ENCODE assay signal across 14 cellular contexts in the genomic region with DNA sequence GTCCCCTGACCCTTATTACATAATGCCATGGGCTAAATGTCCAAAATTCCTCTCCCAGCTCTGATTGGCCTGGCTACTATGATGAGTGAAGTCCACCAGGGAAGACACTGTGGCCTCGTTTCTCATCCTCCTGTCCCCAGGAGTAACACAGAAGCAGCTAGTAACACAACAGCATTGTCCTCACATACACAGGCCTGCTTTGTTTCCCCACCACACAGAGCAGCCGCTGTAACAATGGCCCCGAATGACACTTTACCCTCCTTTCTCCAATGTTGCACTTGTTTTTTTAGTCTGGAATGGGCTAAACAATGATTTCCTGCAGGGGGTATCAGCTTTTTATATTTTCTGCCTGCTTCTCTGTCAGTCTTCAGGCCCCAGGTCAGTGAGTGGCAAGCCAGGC. TPM values are rescaled to one million over a fixed set of nuclear protein-coding genes. Genes with fewer than 3 reads are reported as not detected.
DNase-seq lines count a peak whose midpoint lies in the region; ATAC-seq, FAIRE-seq and TF ChIP-seq lines count a peak whose summit lies in the region.
"Had no signal": no experiment of that assay in that cellular context is flagged by ENCODE, and none has a peak within 500 bp of the region (broad histone marks: within the 10 kb centered on the region; RNA-seq: fewer than 3 reads in every experiment).

A gene with protein sequence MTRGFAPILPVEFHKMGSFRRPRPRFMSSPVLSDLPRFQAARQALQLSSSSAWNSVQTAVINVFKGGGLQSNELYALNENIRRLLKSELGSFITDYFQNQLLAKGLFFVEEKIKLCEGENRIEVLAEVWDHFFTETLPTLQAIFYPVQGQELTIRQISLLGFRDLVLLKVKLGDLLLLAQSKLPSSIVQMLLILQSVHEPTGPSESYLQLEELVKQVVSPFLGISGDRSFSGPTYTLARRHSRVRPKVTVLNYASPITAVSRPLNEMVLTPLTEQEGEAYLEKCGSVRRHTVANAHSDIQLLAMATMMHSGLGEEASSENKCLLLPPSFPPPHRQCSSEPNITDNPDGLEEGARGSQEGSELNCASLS (plus strand): TSS at position 363 of the 400 bp plus-strand sequence. CDS start 104,834 bp downstream, outside the sequence.

- no peak within 1 kb of the TSS for H3K4me3 Mint-ChIP-seq in chondrocyte (ENCODE audit: unreplicated experiment)

- H3K4me3 ChIP-seq in mononuclear cell (ENCODE audit: low read length) (no peak within 1 kb of the TSS), transverse colon (no peak within 1 kb of the TSS), pancreas (no peak within 1 kb of the TSS)
- H3K4me3 ChIP-seq: coronary artery, lung, skin epidermis had no signal

- FAIRE-seq in pancreas (lab: Jason Lieb, UNC): no peak
- FAIRE-seq: RCC 7860 had no signal

- no peak for TF ChIP-seq POLR2A in transverse colon (IDR thresholded peaks at IDR 0.05)

- no peaks in the 10 kb centered on the region for H3K36me3 Mint-ChIP-seq in chondrocyte (ENCODE audit: low read depth)

- H3K4me1 Mint-ChIP-seq in chondrocyte (ENCODE audit: low read depth): peaks cover 13% of the 10 kb centered on the region

- H3K9me3 ChIP-seq in mononuclear cell (ENCODE audit: low read depth, low read length) (no peaks in the 10 kb centered on the region), transverse colon (no peaks in the 10 kb centered on the region), pancreas (no peaks in the 10 kb centered on the region)

- H3K27me3 ChIP-seq in mononuclear cell (ENCODE audit: insufficient read depth, low read length) (no peaks in the 10 kb centered on the region), transverse colon (no peaks in the 10 kb centered on the region), pancreas (no peaks in the 10 kb centered on the region)

- DNase-seq in NCI-H460 (ENCODE audit: extremely low read depth, low read depth) (no peak), chondrocyte (ENCODE audit: low spot score) (no peak), transverse colon (no peak), pancreas (no peak), DMS79 treated with DMSO at 0.1 percent for 48 hours (lab: John Stamatoyannopoulos, UW) (no peak)
- DNase-seq: activated effector memory CD4-positive, alpha-beta T cell treated with Interleukin-2 at 50 U/mL for 16 hours; NCI-H226 had no signal

- H3K27ac Mint-ChIP-seq in chondrocyte (ENCODE audit: unreplicated experiment): no peak within 1 kb of the TSS

- ATAC-seq in HG02588 (IDR thresholded peaks at IDR 0.05; ENCODE audit: unreplicated experiment) (no peak), pancreas (no peak)

- WGBS in transverse colon (ENCODE audit: low coverage in 1 of 2), 2 donors: 60 to 89% methylated on average over 1 to 3 of the region's 3 CpGs
- 69 to 73% methylated on average over 3 of the region's 3 CpGs for WGBS in pancreas, 2 donors

- peak within 1 kb of the TSS; percentile 45 to 73 (median 59) for H3K27ac ChIP-seq in transverse colon
- H3K27ac ChIP-seq in pancreas: no peak within 1 kb of the TSS
- H3K27ac ChIP-seq: coronary artery, skin epidermis, VCaP had no signal

- H3K4me1 ChIP-seq in mononuclear cell (ENCODE audit: insufficient read depth, low read length) (peaks cover 9% of the 10 kb centered on the region), transverse colon (peaks cover 5 to 44% (median 21%) of the 10 kb centered on the region in 4 donors), pancreas (peaks cover 0 to 5% (median 2%) of the 10 kb centered on the region in 3 donors)

- TF ChIP-seq CTCF in chondrocyte (IDR thresholded peaks at IDR 0.05): no peak
- no peak for TF ChIP-seq CTCF in transverse colon (IDR thresholded peaks at IDR 0.05)
- TF ChIP-seq CTCF in pancreas (IDR thresholded peaks at IDR 0.05): no peak

- H3K27me3 Mint-ChIP-seq in chondrocyte (ENCODE audit: low read depth): no peaks in the 10 kb centered on the region

- intact Hi-C loops in transverse colon (cut with DNase I; ENCODE audit: low total_unique reads) (loop anchor here (10.0 kb wide), 1 partner anchor 189 kb away; no protein-coding TSS in a partner anchor), pancreas (cut with DNase I) (loop anchor here in 2 of 3 donors (10.0 kb wide), 2 partner anchors 159 to 179 kb away; no protein-coding TSS in a partner anchor)

- H3K9me3 Mint-ChIP-seq in chondrocyte (ENCODE audit: low read depth): no peaks in the 10 kb centered on the region

- in situ Hi-C loops in transverse colon (cut with MboI; ENCODE audit: low pct_ligation_motif_present in 1 of 4, low pct_unique_long_range_greater_than_20kb in 1 of 4, low sequenced_read_pairs in 3 of 4): loop anchor here in 3 of 4 donors (10.0 to 25.0 kb wide), 3 partner anchors 91 to 199 kb away; no protein-coding TSS in a partner anchor

- no peak for TF ChIP-seq EP300 in transverse colon (IDR thresholded peaks at IDR 0.05; ENCODE audit: low read depth)

- H3K36me3 ChIP-seq in transverse colon: no peaks in the 10 kb centered on the region
- H3K36me3 ChIP-seq in pancreas: no peaks in the 10 kb centered on the region

RNA-seq across cellular contexts. Expression of the gene that starts here (rescaled TPM):
- total RNA-seq in NCI-H460 (2014; rRNA removed; shearing (Covaris generic)): 50.0 and 54.0 TPM in 2 replicates
- 105 and 110 TPM in 2 replicates for polyA plus RNA-seq in NCI-H460 (2014; cell fraction: nucleus; rRNA removed)
- 47.8 to 72.4 TPM (median 50.7 TPM) in 3 replicates for total RNA-seq in chondrocyte
- total RNA-seq in mononuclear cell: 19.5 TPM
- total RNA-seq in transverse colon: 100 to 1,000 TPM; 203 to 418 (median 251) TPM
- total RNA-seq in pancreas: 1 to 10 TPM; 1.3 to 9.0 (median 2.7) TPM
- polyA plus RNA-seq in pancreas: 1 to 10 TPM; 1.6 to 2.3 TPM

Comparison
In these comparisons a context has a peak if more than half of its experiments do, and no peak if none do; other contexts are left out.
1. H3K27ac ChIP-seq: peak in transverse colon (4 of 4); none in pancreas (0 of 4).